Comparison of ENCODE assay signal across 9 cellular contexts in the genomic region with DNA sequence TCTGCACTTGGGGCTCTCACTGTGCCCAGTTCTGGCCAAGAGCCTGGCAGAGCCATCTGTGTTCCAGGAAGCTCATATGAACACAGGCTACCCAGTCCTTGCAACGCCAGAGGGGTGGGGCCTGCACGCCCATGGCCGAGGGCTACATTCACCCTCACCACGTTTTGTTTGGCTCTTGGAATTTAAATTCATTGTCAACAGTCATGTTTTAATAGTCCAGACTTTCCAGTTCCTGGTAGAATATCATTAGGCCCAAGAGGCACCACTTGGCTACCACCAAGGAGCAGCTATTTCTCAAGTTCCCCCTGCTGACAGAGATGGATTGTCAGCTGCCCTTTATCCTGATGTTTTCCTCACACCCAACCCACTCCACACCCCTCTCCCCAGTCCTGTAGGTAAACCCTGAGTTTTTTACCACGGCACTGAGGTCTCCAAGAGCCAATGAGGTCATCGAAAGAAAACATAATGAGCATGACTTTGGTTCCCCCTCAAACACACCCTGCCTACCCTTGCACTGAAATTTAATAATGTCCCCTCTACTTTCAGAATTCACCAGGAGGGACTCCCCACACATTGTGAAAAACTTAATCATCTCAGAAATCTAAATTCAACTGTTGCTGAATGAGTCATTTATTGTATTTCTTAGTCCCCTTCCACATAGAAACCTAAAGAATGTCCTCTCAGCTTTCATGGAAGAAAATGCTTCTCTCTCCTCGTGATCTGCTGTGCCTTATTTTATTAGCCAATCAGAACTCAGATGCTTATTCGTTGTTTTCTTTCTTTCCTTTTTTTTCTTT.
DNase-seq lines count a peak whose midpoint lies in the region; ATAC-seq, FAIRE-seq and TF ChIP-seq lines count a peak whose summit lies in the region.
"Had no signal": no experiment of that assay in that cellular context is flagged by ENCODE, and none has a peak within 500 bp of the region (broad histone marks: within the 10 kb centered on the region; RNA-seq: fewer than 3 reads in every experiment).

No MANE protein-coding gene starts in this region.

- H3K27me3 ChIP-seq in H1 (replicated peaks in 1 of 4; ENCODE audit: control insufficient read depth in 3 of 4, extremely low read depth in 1 of 4, insufficient read depth in 3 of 4, low read length in 3 of 4) (no peaks in the 10 kb centered on the region), skeletal muscle satellite cell (ENCODE audit: control insufficient read depth, insufficient read depth, low read length) (peaks cover 9% of the 10 kb centered on the region)

- CTCF ChIA-PET in H1 (lab: Charles Lee; ENCODE audit: partially characterized antibody) (interaction anchor here (0.6 to 1.4 kb wide), 7 partner anchors 18 to 468 kb away, joined by 3 to 5 read pairs (median 4); no protein-coding TSS in a partner anchor), T-cell (lab: Charles Lee) (interaction anchor here in 1 of 2 donors (0.9 kb wide), 1 partner anchor 10 kb away, joined by 7 read pairs; no protein-coding TSS in a partner anchor)

- 81% methylated on average over 8 of the region's 8 CpGs; no CpG with 5 or more reads in 1 of the 2 experiments for WGBS in H1 (ENCODE audit: extremely low coverage in 1 of 2, insufficient coverage in 1 of 2, insufficient read length in 1 of 2, insufficient replicate concordance in 2 of 2, low coverage in 1 of 2, low lambda C conversion rate in 2 of 2, missing lambda C conversion rate in 1 of 2), 2 experiments

- H3K9me3 ChIP-seq in H1 (ENCODE audit: insufficient read depth in 2 of 2, low read depth in 1 of 2, low read length in 1 of 2) (no peaks in the 10 kb centered on the region), skeletal muscle satellite cell (replicated peaks; ENCODE audit: low read length) (no peaks in the 10 kb centered on the region)

- H4K8ac ChIP-seq in H1 (ENCODE audit: extremely low read depth, insufficient read depth, low read length) = no peak overlapping the region

- no peak overlapping the region for H4K5ac ChIP-seq in H1 (ENCODE audit: insufficient read length, low read depth, low read length)

- no peak overlapping the region for H3K27ac Mint-ChIP-seq in T-cell
- H3K27ac Mint-ChIP-seq: naive B cell had no signal

- peak overlapping the region; percentile 8; the same call in 1 of the 2 replicates for H2AK5ac ChIP-seq in H1 (ENCODE audit: low read depth, low read length)

- no peak for TF ChIP-seq POLR2A in H1 (IDR thresholded peaks at IDR 0.05; ENCODE audit: control extremely low read depth in 1 of 2, low read depth in 2 of 2, low read length in 2 of 2)

- no peaks in the 10 kb centered on the region for H3K36me3 Mint-ChIP-seq in T-cell

- H3K27me3 Mint-ChIP-seq in T-cell = no peaks in the 10 kb centered on the region

- DNase-seq in SIG-M5 treated with dmso at 0.1 percent for 504 hours (lab: John Stamatoyannopoulos, UW; ENCODE audit: unreplicated experiment) = peak; percentile 42
- DNase-seq in SIG-M5 (lab: John Stamatoyannopoulos, UW) = no peak
- peak; percentile 55 for DNase-seq in HT1080 (ENCODE audit: low read depth)
- peak in 1 of 2 experiments; percentile 33 for DNase-seq in H1 (ENCODE audit: low read depth in 1 of 2, low spot score in 2 of 2)
- no peak for DNase-seq in epidermal melanocyte (ENCODE audit: insufficient read length, low spot score)
- no peak for DNase-seq in activated CD4-positive, CD25-positive, alpha-beta regulatory T cell treated with anti-CD3 and anti-CD28 coated beads, Interleukin-2, amount 50 U/mL, for 72 hours
- no peak for DNase-seq in T-cell
- DNase-seq: naive B cell had no signal

- H3K14ac ChIP-seq in H1 (ENCODE audit: insufficient read length) = no peak overlapping the region

- POLR2A ChIA-PET in H1 (lab: Charles Lee; ENCODE audit: partially characterized antibody) (no interaction called here), T-cell (lab: Charles Lee) (interaction anchor here in 1 of 2 donors (0.7 kb wide), 1 partner anchor 149 kb away, joined by 5 read pairs; no protein-coding TSS in a partner anchor)

- H3K79me1 ChIP-seq in H1 (ENCODE audit: low read depth, low read length) = no peaks in the 10 kb centered on the region

- H3K18ac ChIP-seq in H1 (ENCODE audit: extremely low read depth, low read length) = no peak overlapping the region

- H3K4ac ChIP-seq in H1 (replicated peaks; ENCODE audit: insufficient read length, low read depth, low read length) = no peak overlapping the region

- no peak overlapping the region for H3K27ac ChIP-seq in H1 (ENCODE audit: low read depth, low read length)

- H2BK5ac ChIP-seq in H1 (ENCODE audit: low read depth, low read length) = no peak overlapping the region

- H2BK20ac ChIP-seq in H1 (ENCODE audit: low read length) = no peak overlapping the region

- FAIRE-seq in H1 (lab: Jason Lieb, UNC) = no peak

- no peak overlapping the region for H3K23ac ChIP-seq in H1 (ENCODE audit: insufficient read length)

- H3K4me1 Mint-ChIP-seq in T-cell = peaks cover 0 to 10% (median 0%) of the 10 kb centered on the region in 3 donors

- H3K4me3 Mint-ChIP-seq in T-cell = no peak overlapping the region
- H3K4me3 Mint-ChIP-seq: naive B cell had no signal

- TF ChIP-seq EP300 in H1 (IDR thresholded peaks at IDR 0.05; ENCODE audit: borderline replicate concordance in 1 of 2, low read depth in 2 of 2, low read length in 2 of 2) = no peak

- no peaks in the 10 kb centered on the region; the same call in 1 of the 2 replicates for H3K23me2 ChIP-seq in H1 (ENCODE audit: low read depth, low read length)

- no peaks in the 10 kb centered on the region for H3K9me3 Mint-ChIP-seq in T-cell

- no peak overlapping the region for H3K9ac ChIP-seq in H1 (replicated peaks in 1 of 4; ENCODE audit: extremely low read depth in 1 of 4, low read depth in 3 of 4, low read length in 3 of 4)
- H3K9ac ChIP-seq in skeletal muscle satellite cell (ENCODE audit: low read depth, low read length) = no peak overlapping the region

- TF ChIP-seq RAD21 in H1 (IDR thresholded peaks at IDR 0.05 in 1 of 2, conservative IDR thresholded peaks at IDR 0.05 in 1 of 2; ENCODE audit: low read depth in 2 of 2, low read length in 2 of 2) = no peak

- ATAC-seq in T-cell (replicated peaks in 1 of 4) = no peak

- H4K91ac ChIP-seq in H1 (replicated peaks; ENCODE audit: insufficient read length, low read length) = no peak overlapping the region

- no peak overlapping the region for H2BK12ac ChIP-seq in H1 (ENCODE audit: low read depth, low read length)

- no peak overlapping the region for H3K4me3 ChIP-seq in H1 (ENCODE audit: extremely low read depth in 1 of 4, insufficient read depth in 2 of 4, low read depth in 3 of 4, low read length in 4 of 4)
- no peak overlapping the region for H3K4me3 ChIP-seq in skeletal muscle satellite cell (ENCODE audit: low read length)

- TF ChIP-seq CTCF in H1 (IDR thresholded peaks at IDR 0.05; ENCODE audit: control extremely low read depth in 1 of 3, insufficient read depth in 1 of 3, low read depth in 1 of 3, low read length in 3 of 3) = no peak

- H3K4me1 ChIP-seq in H1 (replicated peaks in 1 of 4; ENCODE audit: control insufficient read depth in 3 of 4, insufficient read depth in 4 of 4, low read length in 3 of 4) = 0 out of 7 replicates have a peak, but pooled peaks cover 0 to 2% (median 0%) of the 10 kb centered on the region in 4 experiments
- H3K4me1 ChIP-seq in skeletal muscle satellite cell (ENCODE audit: control insufficient read depth, insufficient read depth, low read length) = peaks cover 10% of the 10 kb centered on the region

- H2BK15ac ChIP-seq in H1 (ENCODE audit: low read length) = no peak overlapping the region

- no peaks in the 10 kb centered on the region for H3K79me2 ChIP-seq in H1 (ENCODE audit: control insufficient read depth in 1 of 2, insufficient read depth in 2 of 2, low read length in 2 of 2)

- no peak overlapping the region for H3K56ac ChIP-seq in H1 (replicated peaks; ENCODE audit: insufficient read length, low read depth, low read length)

- H2BK120ac ChIP-seq in H1 (replicated peaks; ENCODE audit: low read depth, low read length) = no peak overlapping the region

- H3K36me3 ChIP-seq in H1 (ENCODE audit: control insufficient read depth in 2 of 4, insufficient read depth in 4 of 4, low read length in 3 of 4) (no peaks in the 10 kb centered on the region), skeletal muscle satellite cell (ENCODE audit: insufficient read depth, low read length) (no peaks in the 10 kb centered on the region)

- H2AFZ ChIP-seq in H1 (ENCODE audit: low read length) = no peak overlapping the region

- H4K20me1 ChIP-seq in H1 (replicated peaks in 1 of 2; ENCODE audit: control insufficient read depth in 1 of 2, insufficient read depth in 2 of 2, low read length in 2 of 2) = no peaks in the 10 kb centered on the region

- H3K4me2 ChIP-seq in H1 (ENCODE audit: insufficient read depth in 1 of 2, low read depth in 2 of 2, low read length in 2 of 2) = no peak overlapping the region
- H3K4me2 ChIP-seq in skeletal muscle satellite cell (ENCODE audit: low read length) = peak overlapping the region; percentile 54

TF ChIP-seq in H1, 55 proteins besides CTCF, POLR2A, EP300 and RAD21:
- TF ChIP-seq FOSL1 (IDR thresholded peaks at IDR 0.05; ENCODE audit: insufficient read depth, low read depth, low read length) (no peak), NRF1 (IDR thresholded peaks at IDR 0.05; ENCODE audit: low read depth, low read length) (no peak), JUN (IDR thresholded peaks at IDR 0.05; ENCODE audit: low read depth, low read length) (no peak), SP2 (IDR thresholded peaks at IDR 0.05; ENCODE audit: low read length) (no peak), BRCA1 (IDR thresholded peaks at IDR 0.05; ENCODE audit: low read depth, low read length) (no peak), RBBP5 (IDR thresholded peaks at IDR 0.05; ENCODE audit: borderline replicate concordance, low read depth, low read length) (no peak), SP1 (IDR thresholded peaks at IDR 0.05; ENCODE audit: low read depth, low read length) (no peak), RNF2 (IDR thresholded peaks at IDR 0.05; ENCODE audit: borderline replicate concordance, low read depth, low read length, missing control alignments, poor library complexity, severe bottlenecking) (no peak), HDAC6 (IDR thresholded peaks at IDR 0.05; ENCODE audit: low read depth, low read length) (no peak), GABPA (IDR thresholded peaks at IDR 0.05; ENCODE audit: borderline replicate concordance, insufficient read depth, low read length) (no peak), CEBPB (IDR thresholded peaks at IDR 0.05; ENCODE audit: low read depth, low read length) (no peak), BCL11A (IDR thresholded peaks at IDR 0.05; ENCODE audit: low read depth in 2 of 2, low read length in 2 of 2) (no peak)

Comparison
In these comparisons a context has a peak if more than half of its experiments do, and no peak if none do; other contexts are left out.
1. DNase-seq: peak in SIG-M5 treated with dmso at 0.1 percent for 504 hours (single experiment) and HT1080 (single experiment); none in SIG-M5 (single experiment), epidermal melanocyte (single experiment), activated CD4-positive, CD25-positive, alpha-beta regulatory T cell treated with anti-CD3 and anti-CD28 coated beads, Interleukin-2, amount 50 U/mL, for 72 hours (single experiment) and T-cell (0 of 34).